8 cellular contexts compared by ENCODE assay signal in the genomic region with DNA sequence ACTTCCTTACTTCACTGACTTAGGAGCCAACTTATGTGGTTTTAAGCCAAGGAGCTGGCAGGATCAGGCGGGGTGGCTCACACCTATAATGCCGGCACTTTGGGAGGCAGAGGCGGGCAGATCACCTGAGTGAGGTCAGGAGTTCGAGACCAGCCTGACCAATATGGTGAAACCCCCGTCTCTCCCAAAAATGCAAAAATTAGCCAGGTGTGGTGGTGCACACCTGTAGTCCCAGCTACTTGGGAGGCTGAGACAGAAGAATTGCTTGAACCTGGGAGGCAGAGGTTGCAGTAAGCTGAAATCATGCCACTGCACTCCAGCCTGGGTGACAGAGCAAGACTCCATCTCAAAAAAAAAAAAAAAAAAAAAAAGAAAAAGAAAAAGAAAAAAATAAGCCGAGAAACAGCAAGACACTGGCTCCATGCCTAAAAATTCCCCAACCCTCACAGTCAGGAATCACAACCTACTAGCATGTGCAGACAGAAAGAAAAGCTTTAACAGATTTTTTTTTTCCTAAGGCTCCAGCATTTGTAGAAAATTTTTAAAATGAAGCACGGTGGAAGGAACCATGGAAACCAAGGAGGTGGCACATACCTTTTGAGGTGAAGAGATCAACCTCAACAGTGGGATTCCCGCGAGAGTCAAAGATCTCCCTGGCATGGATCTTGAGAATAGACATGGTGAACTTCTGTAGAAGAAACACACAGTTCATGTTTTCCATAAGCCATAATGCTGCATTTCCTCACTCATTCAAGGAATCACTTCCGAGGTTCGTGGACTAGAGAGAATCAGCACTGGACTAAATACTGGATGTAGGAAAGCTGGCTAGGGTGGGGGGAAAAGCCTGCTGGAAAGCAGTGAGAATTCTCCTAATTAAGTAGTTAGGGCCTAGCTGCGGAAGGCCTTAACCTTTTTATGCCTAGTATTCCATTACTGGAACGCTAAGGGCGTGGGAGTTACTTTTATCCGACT. TPM values are rescaled to one million over a fixed set of nuclear protein-coding genes. Genes with fewer than 3 reads are reported as not detected.
DNase-seq lines count a peak whose midpoint lies in the region; ATAC-seq lines count a peak whose summit lies in the region.

No MANE protein-coding gene starts in this region.

- H3K4me1 ChIP-seq in iPS-15b (ENCODE audit: control insufficient read depth, insufficient read depth, low read length): peaks cover 35% of the 10 kb centered on the region

- H3K4me1 Mint-ChIP-seq in activated CD4-positive, alpha-beta T cell treated with anti-CD3 and anti-CD28 coated beads, Interleukin-2, amount 10 ng/mL, durations not matched to agents 7 days and 5 days: peaks cover 71% of the 10 kb centered on the region
- H3K4me1 Mint-ChIP-seq in activated T-helper 17 cell treated with anti-CD3 and anti-CD28 coated beads, Interleukin-2, amount 50 U/mL, for 72 hours: peaks cover 28% of the 10 kb centered on the region

- no peak for DNase-seq in activated CD4-positive, alpha-beta T cell treated with anti-CD3 and anti-CD28 coated beads, Interleukin-2, amount 10 ng/mL, durations not matched to agents 7 days and 5 days
- no peak for DNase-seq in activated CD4-positive, alpha-beta T cell treated with anti-CD3 and anti-CD28 coated beads for 1 hour
- DNase-seq in COLO829 (ENCODE audit: low spot score) (no peak), NCI-H2029 (lab: John Stamatoyannopoulos, UW) (no peak)

- CTCF ChIA-PET in activated CD4-positive, alpha-beta T cell treated with anti-CD3 and anti-CD28 coated beads, Interleukin-2, amount 10 ng/mL, durations not matched to agents 7 days and 5 days (lab: Charles Lee): interaction anchor here (1.0 to 1.5 kb wide), 3 partner anchors 9 to 130 kb away, joined by 3 to 11 read pairs (median 5); no protein-coding TSS in a partner anchor

- H3K4me3 Mint-ChIP-seq in activated CD4-positive, alpha-beta T cell treated with anti-CD3 and anti-CD28 coated beads, Interleukin-2, amount 10 ng/mL, durations not matched to agents 7 days and 5 days: peak overlapping the region; percentile 96
- peak overlapping the region; percentile 89 for H3K4me3 Mint-ChIP-seq in activated T-helper 17 cell treated with anti-CD3 and anti-CD28 coated beads, Interleukin-2, amount 50 U/mL, for 72 hours

- no peaks in the 10 kb centered on the region for H3K27me3 ChIP-seq in iPS-15b (ENCODE audit: control insufficient read depth, insufficient read depth, low read length)

- H3K9me3 ChIP-seq in iPS-15b (ENCODE audit: control insufficient read depth, insufficient read depth, low read length): no peaks in the 10 kb centered on the region

- POLR2A ChIA-PET in activated CD4-positive, alpha-beta T cell treated with anti-CD3 and anti-CD28 coated beads, Interleukin-2, amount 10 ng/mL, durations not matched to agents 7 days and 5 days (lab: Charles Lee): interaction anchor here (0.6 to 1.4 kb wide), 2 partner anchors 10 to 15 kb away, joined by 4 read pairs; no protein-coding TSS in a partner anchor

- H3K9ac ChIP-seq in iPS-15b (ENCODE audit: low read depth, low read length): peak overlapping the region; percentile 26

- H3K27ac ChIP-seq in temporal lobe (ENCODE audit: low read depth, low read length): peak overlapping the region; percentile 72

- H3K9me3 Mint-ChIP-seq in activated CD4-positive, alpha-beta T cell treated with anti-CD3 and anti-CD28 coated beads, Interleukin-2, amount 10 ng/mL, durations not matched to agents 7 days and 5 days: no peaks in the 10 kb centered on the region
- no peaks in the 10 kb centered on the region for H3K9me3 Mint-ChIP-seq in activated T-helper 17 cell treated with anti-CD3 and anti-CD28 coated beads, Interleukin-2, amount 50 U/mL, for 72 hours

- peaks cover 87% of the 10 kb centered on the region for H3K36me3 Mint-ChIP-seq in activated CD4-positive, alpha-beta T cell treated with anti-CD3 and anti-CD28 coated beads, Interleukin-2, amount 10 ng/mL, durations not matched to agents 7 days and 5 days (ENCODE audit: low read depth)
- peaks cover 100% of the 10 kb centered on the region for H3K36me3 Mint-ChIP-seq in activated T-helper 17 cell treated with anti-CD3 and anti-CD28 coated beads, Interleukin-2, amount 50 U/mL, for 72 hours (ENCODE audit: low read depth)

- no peaks in the 10 kb centered on the region for H3K27me3 Mint-ChIP-seq in activated CD4-positive, alpha-beta T cell treated with anti-CD3 and anti-CD28 coated beads, Interleukin-2, amount 10 ng/mL, durations not matched to agents 7 days and 5 days
- no peaks in the 10 kb centered on the region for H3K27me3 Mint-ChIP-seq in activated T-helper 17 cell treated with anti-CD3 and anti-CD28 coated beads, Interleukin-2, amount 50 U/mL, for 72 hours

- H3K27ac Mint-ChIP-seq in activated CD4-positive, alpha-beta T cell treated with anti-CD3 and anti-CD28 coated beads, Interleukin-2, amount 10 ng/mL, durations not matched to agents 7 days and 5 days: peak overlapping the region; percentile 98
- H3K27ac Mint-ChIP-seq in activated T-helper 17 cell treated with anti-CD3 and anti-CD28 coated beads, Interleukin-2, amount 50 U/mL, for 72 hours: peak overlapping the region; percentile 98

- H3K36me3 ChIP-seq in iPS-15b (ENCODE audit: control insufficient read depth, insufficient read depth, low read length): peaks cover 63% of the 10 kb centered on the region

- ATAC-seq in activated T-helper 17 cell treated with anti-CD3 and anti-CD28 coated beads, Interleukin-2, amount 50 U/mL, for 72 hours (replicated peaks): no peak
- ATAC-seq in HG02852 (IDR thresholded peaks at IDR 0.05; ENCODE audit: unreplicated experiment): no peak

- H3K4me3 ChIP-seq in iPS-15b (ENCODE audit: low read depth, low read length): peak overlapping the region; percentile 16

RNA-seq across cellular contexts. Expression of a gene that starts 4.0 kb away (rescaled TPM):
- 1,000 to 10,000 TPM; 1,608 to 1,874 TPM for total RNA-seq in activated CD4-positive, alpha-beta T cell treated with anti-CD3 and anti-CD28 coated beads, Interleukin-2, amount 10 ng/mL, durations not matched to agents 7 days and 5 days
- 1,000 to 10,000 TPM; 3,460 to 3,623 TPM for total RNA-seq in activated T-helper 17 cell treated with anti-CD3 and anti-CD28 coated beads, Interleukin-2, amount 50 U/mL, for 72 hours
- total RNA-seq in temporal lobe: 223 TPM

RNA-seq across cellular contexts. Expression of a gene that starts 57.1 kb away (rescaled TPM):
- total RNA-seq in activated CD4-positive, alpha-beta T cell treated with anti-CD3 and anti-CD28 coated beads, Interleukin-2, amount 10 ng/mL, durations not matched to agents 7 days and 5 days: 10 to 100 TPM; 68.5 to 68.7 TPM
- total RNA-seq in activated T-helper 17 cell treated with anti-CD3 and anti-CD28 coated beads, Interleukin-2, amount 50 U/mL, for 72 hours: 10 to 100 TPM; 48.0 to 50.5 TPM
- total RNA-seq in temporal lobe: 674 TPM
